20 cellular contexts compared by ENCODE assay signal in genomic region chr13:100517135-100517534, GRCh38.
DNase-seq lines count a peak whose midpoint lies in the region; ATAC-seq and TF ChIP-seq lines count a peak whose summit lies in the region.
"Had no signal": no experiment of that assay in that cellular context is flagged by ENCODE, and none has a peak within 500 bp of the region (broad histone marks: within the 10 kb centered on the region; RNA-seq: fewer than 3 reads in every experiment).

No MANE protein-coding gene starts in this region.

- TF ChIP-seq POLR2A in transverse colon (IDR thresholded peaks at IDR 0.05): no peak

- peak overlapping the region; percentile 79 for H3K27ac Mint-ChIP-seq in activated T-helper 17 cell treated with anti-CD3 and anti-CD28 coated beads, Interleukin-2, amount 50 U/mL, for 72 hours
- H3K27ac Mint-ChIP-seq: naive B cell had no signal

- peak; percentile 45 for DNase-seq in activated CD8-positive, alpha-beta memory T cell treated with anti-CD3 and anti-CD28 coated beads for 24 hours
- DNase-seq in activated CD8-positive, alpha-beta memory T cell treated with anti-CD3 and anti-CD28 coated beads, Interleukin-2, amount 50 U/mL, for 4 hours: no peak
- DNase-seq in left colon (peak; percentile 63 to 65), transverse colon (peak; percentile 68), dedifferentiated amniotic fluid mesenchymal stem cell (ENCODE audit: extremely low spot score) (no peak), DMS53 (lab: John Stamatoyannopoulos, UW) (no peak)
- DNase-seq: activated naive CD4-positive, alpha-beta T cell treated with Interleukin-2 at 50 U/mL for 16 hours; CD8-positive, alpha-beta memory T cell; cortex of kidney; left lung; naive B cell; NCI-H1417 treated with DMSO at 0.1 percent for 48 hours; NCI-H345; psoas muscle; stimulated activated CD4-positive, alpha-beta T cell treated with anti-CD3 and anti-CD28 coated beads, Interleukin-12 subunit alpha, Interleukin-12 subunit beta, amount 100 ng/mL, for 4 hours; stimulated activated naive CD4-positive, alpha-beta T cell treated with Interleukin-2 at 50 U/mL for 16 hours had no signal

- H3K27me3 ChIP-seq in transverse colon: no peaks in the 10 kb centered on the region
- H3K27me3 ChIP-seq: left lung had no signal

- H3K36me3 Mint-ChIP-seq in activated T-helper 17 cell treated with anti-CD3 and anti-CD28 coated beads, Interleukin-2, amount 50 U/mL, for 72 hours (ENCODE audit: low read depth): no peaks in the 10 kb centered on the region

- H3K4me3 Mint-ChIP-seq in activated T-helper 17 cell treated with anti-CD3 and anti-CD28 coated beads, Interleukin-2, amount 50 U/mL, for 72 hours: peak overlapping the region; percentile 75
- H3K4me3 Mint-ChIP-seq: naive B cell had no signal

- peak overlapping the region in 2 of 4 donors; percentile 1 to 18 for H3K4me3 ChIP-seq in transverse colon
- H3K4me3 ChIP-seq: left lung, psoas muscle had no signal

- ATAC-seq in activated T-helper 17 cell treated with anti-CD3 and anti-CD28 coated beads, Interleukin-2, amount 50 U/mL, for 72 hours (replicated peaks): peak; percentile 30
- peak; percentile 88 for ATAC-seq in left colon
- ATAC-seq in HG03025 (IDR thresholded peaks at IDR 0.05; ENCODE audit: low FRiP score, unreplicated experiment): no peak
- ATAC-seq: activated CD4-positive, CD25-positive, alpha-beta regulatory T cell treated with anti-CD3 and anti-CD28 coated beads, Interleukin-2, amount 50 U/mL, for 24 hours; left lung; psoas muscle; Right ventricle myocardium inferior had no signal

- WGBS in transverse colon (ENCODE audit: low coverage in 1 of 2), 2 donors: 35 to 51% methylated on average over 4 to 9 of the region's 9 CpGs

- no peaks in the 10 kb centered on the region for H3K9me3 Mint-ChIP-seq in activated T-helper 17 cell treated with anti-CD3 and anti-CD28 coated beads, Interleukin-2, amount 50 U/mL, for 72 hours
- H3K9me3 Mint-ChIP-seq: CD8-positive, alpha-beta memory T cell; naive B cell had no signal

- in situ Hi-C loops in transverse colon (cut with MboI; ENCODE audit: low pct_ligation_motif_present in 1 of 4, low pct_unique_long_range_greater_than_20kb in 1 of 4, low sequenced_read_pairs in 3 of 4): loop anchor here (10.0 to 25.0 kb wide), 6 partner anchors 280 to 862 kb away; no protein-coding TSS in a partner anchor

- peaks cover 0 to 24% (median 5%) of the 10 kb centered on the region in 4 donors for H3K4me1 ChIP-seq in transverse colon
- H3K4me1 ChIP-seq: psoas muscle had no signal

- H3K36me3 ChIP-seq in transverse colon: no peaks in the 10 kb centered on the region
- H3K36me3 ChIP-seq: left lung had no signal

- H3K4me1 Mint-ChIP-seq in activated T-helper 17 cell treated with anti-CD3 and anti-CD28 coated beads, Interleukin-2, amount 50 U/mL, for 72 hours: peaks cover 8% of the 10 kb centered on the region

- intact Hi-C loops in left colon (cut with DNase I, micrococcal nuclease) (loop anchor here in 1 of 2 donors (5.0 kb wide), 1 partner anchor 860 kb away; no protein-coding TSS in a partner anchor), transverse colon (cut with DNase I; ENCODE audit: low total_unique reads) (no loop called here)

- H3K27me3 Mint-ChIP-seq in activated T-helper 17 cell treated with anti-CD3 and anti-CD28 coated beads, Interleukin-2, amount 50 U/mL, for 72 hours: peaks cover 8% of the 10 kb centered on the region
- H3K27me3 Mint-ChIP-seq: CD8-positive, alpha-beta memory T cell had no signal

- TF ChIP-seq EP300 in transverse colon (IDR thresholded peaks at IDR 0.05; ENCODE audit: low read depth): no peak

- no peak for TF ChIP-seq CTCF in transverse colon (IDR thresholded peaks at IDR 0.05)

- peak overlapping the region; percentile 34 to 69 (median 65) for H3K27ac ChIP-seq in transverse colon
- H3K27ac ChIP-seq: left lung, psoas muscle had no signal

- H3K9me3 ChIP-seq in transverse colon: no peaks in the 10 kb centered on the region
- H3K9me3 ChIP-seq: left lung, psoas muscle had no signal

Comparison
In these comparisons a context has a peak if more than half of its experiments do, and no peak if none do; other contexts are left out.
1. DNase-seq: peak in activated CD8-positive, alpha-beta memory T cell treated with anti-CD3 and anti-CD28 coated beads for 24 hours (single experiment), left colon (2 of 2) and transverse colon (single experiment); none in activated CD8-positive, alpha-beta memory T cell treated with anti-CD3 and anti-CD28 coated beads, Interleukin-2, amount 50 U/mL, for 4 hours (single experiment), dedifferentiated amniotic fluid mesenchymal stem cell (single experiment) and DMS53 (single experiment).